25 cellular contexts compared by ENCODE assay signal in genomic region chr18:70394672-70395071, GRCh38.
DNase-seq lines count a peak whose midpoint lies in the region; ATAC-seq, FAIRE-seq and TF ChIP-seq lines count a peak whose summit lies in the region.
"Had no signal": no experiment of that assay in that cellular context is flagged by ENCODE, and none has a peak within 500 bp of the region (broad histone marks: within the 10 kb centered on the region; RNA-seq: fewer than 3 reads in every experiment).

No MANE protein-coding gene starts in this region.

- H2BK5ac ChIP-seq in IMR-90 (ENCODE audit: low read depth, low read length, poor library complexity, severe bottlenecking) = no peak overlapping the region

- peaks cover 3% of the 10 kb centered on the region; the same call in 1 of the 2 replicates for H3K4me1 ChIP-seq in IMR-90 (ENCODE audit: control insufficient read depth, insufficient read depth, low read length)
- H3K4me1 ChIP-seq: Caco-2 had no signal

- H4K5ac ChIP-seq in IMR-90 (ENCODE audit: low read depth, low read length) = no peak overlapping the region

- TF ChIP-seq CTCF in D721Med (IDR thresholded peaks at IDR 0.05; ENCODE audit: insufficient read depth, missing control alignments) (no peak), IMR-90 (conservative IDR thresholded peaks at IDR 0.05; ENCODE audit: low read depth, low read length) (no peak), WERI-Rb-1 (IDR thresholded peaks at IDR 0.05; ENCODE audit: low read depth, low read length) (no peak)

- H3K18ac ChIP-seq in IMR-90 (ENCODE audit: low read depth, low read length) = no peak overlapping the region

- H3K9ac ChIP-seq in IMR-90 (ENCODE audit: low read depth, low read length) = no peak overlapping the region
- H3K9ac ChIP-seq: BLaER1 treated with 17β-estradiol and CSF1 and Interleukin-3, amounts not matched to agents 10 nM and 100 nM had no signal

- 86% methylated on average over 1 of the region's 5 CpGs; no CpG with 5 or more reads in 1 of the 2 experiments for WGBS in IMR-90 (ENCODE audit: extremely low coverage in 2 of 2, insufficient read length in 1 of 2), 2 experiments

- no peaks in the 10 kb centered on the region for H4K20me1 ChIP-seq in IMR-90 (ENCODE audit: insufficient read depth, low read length)
- H4K20me1 ChIP-seq: BLaER1 treated with 17β-estradiol and CSF1 and Interleukin-3, amounts not matched to agents 10 nM and 100 nM had no signal

- CTCF ChIA-PET in IMR-90 (lab: Yijun Ruan, JAX) = no interaction called here

- H2BK120ac ChIP-seq in IMR-90 (ENCODE audit: low read depth, low read length) = 0 out of 2 replicates have a peak overlapping the region, but pooled peaks have one; percentile 17

- H3K56ac ChIP-seq in IMR-90 (ENCODE audit: extremely low read depth, insufficient read depth, low read length) = no peak overlapping the region

- H2BK20ac ChIP-seq in IMR-90 (ENCODE audit: low read depth, low read length) = no peak overlapping the region

- no peak overlapping the region for H3K4me2 ChIP-seq in IMR-90 (ENCODE audit: low read depth, low read length)
- H3K4me2 ChIP-seq: A549; BLaER1 treated with 17β-estradiol and CSF1 and Interleukin-3, amounts not matched to agents 10 nM and 100 nM had no signal

- no peak overlapping the region for H3K14ac ChIP-seq in IMR-90 (replicated peaks; ENCODE audit: low read depth, low read length)

- H2AFZ ChIP-seq in IMR-90 (replicated peaks; ENCODE audit: low read length, poor library complexity) = no peak overlapping the region

- peaks cover 3% of the 10 kb centered on the region; the same call in 1 of the 2 replicates for H3K9me1 ChIP-seq in IMR-90 (ENCODE audit: insufficient read depth, low read length)

- H3K36me3 ChIP-seq in IMR-90 (ENCODE audit: control insufficient read depth, insufficient read depth, low read length) = no peaks in the 10 kb centered on the region
- H3K36me3 ChIP-seq in WERI-Rb-1 = no peaks in the 10 kb centered on the region
- H3K36me3 ChIP-seq: BLaER1 treated with 17β-estradiol and CSF1 and Interleukin-3, amounts not matched to agents 10 nM and 100 nM had no signal

- H3K23ac ChIP-seq in IMR-90 (ENCODE audit: low read depth, low read length) = no peak overlapping the region

- H2BK15ac ChIP-seq in IMR-90 (ENCODE audit: low read depth, low read length) = no peak overlapping the region

- peak; percentile 11 for FAIRE-seq in D721Med (lab: Jason Lieb, UNC)
- FAIRE-seq: A549, GM12878, GM12892, GM18507 had no signal

- no peaks in the 10 kb centered on the region for H3K79me1 ChIP-seq in IMR-90 (ENCODE audit: low read depth in 1 of 2, low read length in 2 of 2)

- dilution Hi-C loops in IMR-90 (cut with HindIII; ENCODE audit: low sequenced_read_pairs, unreplicated experiment) = no loop called here

- H3K4me3 ChIP-seq in IMR-90 (ENCODE audit: insufficient read depth, low read depth, low read length) (no peak overlapping the region), WERI-Rb-1 (ENCODE audit: low read depth, low read length) (no peak overlapping the region)
- H3K4me3 ChIP-seq: A549; BLaER1 treated with 17β-estradiol and CSF1 and Interleukin-3, amounts not matched to agents 10 nM and 100 nM; GM12878 had no signal

- H3K27ac ChIP-seq in IMR-90 (ENCODE audit: insufficient read depth, low read length) = no peak overlapping the region
- peak overlapping the region; percentile 30 for H3K27ac ChIP-seq in WERI-Rb-1
- H3K27ac ChIP-seq: 22Rv1; BLaER1 treated with 17β-estradiol and CSF1 and Interleukin-3, amounts not matched to agents 10 nM and 100 nM; C4-2B had no signal

- in situ Hi-C loops in IMR-90 (cut with MboI; ENCODE audit: low sequenced_read_pairs) = no loop called here

- TF ChIP-seq POLR2A in IMR-90 (IDR thresholded peaks at IDR 0.05; ENCODE audit: low read depth, low read length) = no peak

- no peak overlapping the region for H2AK9ac ChIP-seq in IMR-90 (replicated peaks; ENCODE audit: low read depth, low read length, poor library complexity)

- H3K9me3 ChIP-seq in IMR-90 (ENCODE audit: control insufficient read depth, insufficient read depth, low read length) (no peaks in the 10 kb centered on the region), WERI-Rb-1 (ENCODE audit: severe bottlenecking) (no peaks in the 10 kb centered on the region)
- H3K9me3 ChIP-seq: A549, Caco-2 had no signal

- ATAC-seq in IMR-90 (ENCODE audit: low read depth) (no peak), HG03432 (IDR thresholded peaks at IDR 0.05; ENCODE audit: unreplicated experiment) (no peak), GM21447 (IDR thresholded peaks at IDR 0.05; ENCODE audit: unreplicated experiment) (no peak)
- ATAC-seq: A549; CD8-positive, alpha-beta T cell; GM12878 had no signal

- intact Hi-C loops in IMR-90 (cut with micrococcal nuclease) = no loop called here

- POLR2A ChIA-PET in IMR-90 (lab: Charles Lee; ENCODE audit: unreplicated experiment) = no interaction called here

- DNase-seq in D721Med (ENCODE audit: insufficient read length, low spot score) (no peak), IMR-90 (no peak), WERI-Rb-1 (no peak), NCI-H510A treated with DMSO at 0.1 percent for 48 hours (lab: John Stamatoyannopoulos, UW) (no peak)
- DNase-seq: AML-193; Caco-2; Calu3; CD4-positive, alpha-beta T cell; CD8-positive, alpha-beta T cell; DMS 273 treated with DMSO at 0.1 percent for 48 hours; DMS153; DMS53; DMS79; DND-41; EL; GDM1 had no signal

- BruUV-seq in IMR-90 (replicated peaks; lab: Mats Ljungman, UMichigan) = no TSS peak

- TF ChIP-seq RAD21 in IMR-90 (IDR thresholded peaks at IDR 0.05; ENCODE audit: low read length) = no peak

- H3K27me3 ChIP-seq in IMR-90 (ENCODE audit: control insufficient read depth, insufficient read depth, low read length) (no peaks in the 10 kb centered on the region), WERI-Rb-1 (ENCODE audit: insufficient read depth, low read depth, severe bottlenecking) (no peaks in the 10 kb centered on the region)
- H3K27me3 ChIP-seq: BLaER1 treated with 17β-estradiol and CSF1 and Interleukin-3, amounts not matched to agents 10 nM and 100 nM had no signal

- no peak overlapping the region for H3K4ac ChIP-seq in IMR-90 (ENCODE audit: low read depth, low read length)

- no peak overlapping the region for H4K91ac ChIP-seq in IMR-90 (ENCODE audit: insufficient read depth, low read depth, low read length)

- no peak overlapping the region for H2AK5ac ChIP-seq in IMR-90 (ENCODE audit: low read depth, low read length)

- H4K8ac ChIP-seq in IMR-90 (ENCODE audit: low read depth in 2 of 2, low read length in 2 of 2) = no peak overlapping the region

TF ChIP-seq in IMR-90, 13 proteins besides CTCF, POLR2A, EP300 and RAD21:
- TF ChIP-seq RCOR1 (IDR thresholded peaks at IDR 0.05; ENCODE audit: insufficient replicate concordance, low read length) = no peak
